In the genomic region with DNA sequence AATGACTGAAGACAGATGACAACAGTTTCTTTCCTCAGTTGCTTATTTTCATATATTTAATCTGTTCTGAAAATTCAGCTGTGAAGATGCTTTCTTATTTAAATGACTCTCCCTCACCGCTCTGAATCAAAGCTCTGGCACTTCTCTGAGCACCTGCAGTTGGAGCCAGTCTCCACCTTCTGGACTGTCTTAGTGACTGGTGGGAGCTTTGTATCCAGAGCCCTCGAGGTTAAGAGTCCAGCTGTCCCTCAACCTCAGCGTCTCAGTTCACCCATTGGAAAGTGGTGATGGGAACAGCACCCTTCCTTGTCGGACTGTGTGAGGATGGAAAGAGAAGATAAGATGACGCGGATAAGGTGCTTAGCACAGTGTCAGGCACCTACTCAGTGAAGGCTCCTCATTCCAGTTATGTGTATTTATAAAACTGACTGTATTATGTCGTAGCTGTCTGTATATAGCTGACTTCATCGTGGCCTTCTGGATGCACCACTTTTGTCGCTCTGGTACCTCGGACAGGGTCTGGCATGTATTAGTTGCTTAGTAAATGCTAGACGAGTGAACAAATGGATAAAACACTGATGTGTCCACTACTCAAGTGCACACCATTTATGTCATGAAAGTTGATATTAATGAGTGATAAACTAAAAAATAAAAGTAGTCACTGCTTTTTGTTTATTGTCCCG, we compare ENCODE assay signal across 1 cellular context.
TF ChIP-seq lines count a peak whose summit lies in the region.

No MANE protein-coding gene starts in this region.

TF ChIP-seq in endothelial cell of umbilical vein, 7 proteins besides CTCF, POLR2A, EP300 and RAD21:
- no peak for TF ChIP-seq GATA2 (IDR thresholded peaks at IDR 0.05; ENCODE audit: insufficient read depth, insufficient read length, low read depth, low read length)
